Comparison of ENCODE assay signal across 17 cellular contexts in genomic region chr1:16205333-16205671, GRCh38. TPM values are rescaled to one million over a fixed set of nuclear protein-coding genes. Genes with fewer than 3 reads are reported as not detected.
DNase-seq lines count a peak whose midpoint lies in the region; TF ChIP-seq lines count a peak whose summit lies in the region.
"Had no signal": no experiment of that assay in that cellular context is flagged by ENCODE, and none has a peak within 500 bp of the region (broad histone marks: within the 10 kb centered on the region; RNA-seq: fewer than 3 reads in every experiment).

No MANE protein-coding gene starts in this region.

- no peaks in the 10 kb centered on the region for H3K9me2 ChIP-seq in Karpas-422 (replicated peaks; ENCODE audit: insufficient read depth, low read length)

- H3K9ac ChIP-seq in Karpas-422 (ENCODE audit: low read length) = no peak overlapping the region; the same call in 1 of the 2 replicates

- 96 to 100% methylated on average over 2 to 5 of the region's 11 CpGs for WGBS in esophagus squamous epithelium, 2 donors
- 96% methylated on average over 10 of the region's 11 CpGs for WGBS in suprapubic skin

- TF ChIP-seq EP300 in suprapubic skin (IDR thresholded peaks at IDR 0.05) = no peak

- H3K36me3 ChIP-seq in esophagus squamous epithelium = peaks cover 0 to 47% (median 8%) of the 10 kb centered on the region in 3 donors
- peaks cover 36% of the 10 kb centered on the region for H3K36me3 ChIP-seq in suprapubic skin
- H3K36me3 ChIP-seq in Karpas-422 (ENCODE audit: insufficient read depth, low read length) = no peaks in the 10 kb centered on the region
- H3K36me3 ChIP-seq: HAP-1, pancreas, sigmoid colon had no signal

- no peaks in the 10 kb centered on the region for H3K9me3 ChIP-seq in esophagus squamous epithelium
- H3K9me3 ChIP-seq in suprapubic skin = no peaks in the 10 kb centered on the region
- H3K9me3 ChIP-seq in Karpas-422 (ENCODE audit: low read length) = no peaks in the 10 kb centered on the region
- H3K9me3 ChIP-seq: HAP-1, pancreas, sigmoid colon had no signal

- TF ChIP-seq CTCF in RWPE1 (conservative IDR thresholded peaks at IDR 0.05; ENCODE audit: low read depth) (no peak), esophagus squamous epithelium (IDR thresholded peaks at IDR 0.05) (no peak), suprapubic skin (IDR thresholded peaks at IDR 0.05) (no peak)

- H3K27ac ChIP-seq in RWPE1 = peak overlapping the region; percentile 92
- peak overlapping the region; percentile 88 to 98 (median 92) for H3K27ac ChIP-seq in esophagus squamous epithelium
- peak overlapping the region; percentile 95 for H3K27ac ChIP-seq in suprapubic skin
- H3K27ac ChIP-seq in Karpas-422 (ENCODE audit: low read length) = no peak overlapping the region

- H3K4me1 Mint-ChIP-seq in activated naive CD4-positive, alpha-beta T cell treated with anti-CD3 and anti-CD28 coated beads for 36 hours (ENCODE audit: low read depth) = peaks cover 4% of the 10 kb centered on the region

- CTCF ChIA-PET in activated naive CD4-positive, alpha-beta T cell treated with anti-CD3 and anti-CD28 coated beads for 36 hours (lab: Charles Lee) = interaction anchor here (0.6 to 3.5 kb wide), 7 partner anchors 12 to 161 kb away, joined by 3 to 22 read pairs (median 6); partner anchors contain the start of gene CPLANE2
- CTCF ChIA-PET in RWPE1 (lab: Yijun Ruan, JAX) = interaction anchor here (1.3 kb wide), 1 partner anchor 15 kb away, joined by 4 read pairs; no protein-coding TSS in a partner anchor

- H3K27ac Mint-ChIP-seq in activated naive CD4-positive, alpha-beta T cell treated with anti-CD3 and anti-CD28 coated beads for 36 hours = no peak overlapping the region

- peak overlapping the region; percentile 14 for H3K4me3 Mint-ChIP-seq in activated naive CD4-positive, alpha-beta T cell treated with anti-CD3 and anti-CD28 coated beads for 36 hours

- H3K27me3 ChIP-seq in esophagus squamous epithelium (no peaks in the 10 kb centered on the region), suprapubic skin (no peaks in the 10 kb centered on the region), Karpas-422 (ENCODE audit: low read length) (no peaks in the 10 kb centered on the region)
- H3K27me3 ChIP-seq: pancreas, sigmoid colon had no signal

- H2AFZ ChIP-seq in Karpas-422 (ENCODE audit: low read length) = no peak overlapping the region

- DNase-seq in activated naive CD4-positive, alpha-beta T cell treated with anti-CD3 and anti-CD28 coated beads for 36 hours = no peak
- DNase-seq in activated naive CD4-positive, alpha-beta T cell (lab: John Stamatoyannopoulos, UW) = no peak
- DNase-seq in RWPE1 (ENCODE audit: low spot score) (no peak), esophagus squamous epithelium (lab: John Stamatoyannopoulos, UW) (no peak), suprapubic skin (ENCODE audit: low spot score in 2 of 2) (no peak), Karpas-422 (no peak), NCI-H2107 (lab: John Stamatoyannopoulos, UW) (no peak), NCI-H69 (lab: John Stamatoyannopoulos, UW) (no peak)
- DNase-seq: hippocampal formation, mammary epithelial cell, naive B cell, NCI-H2029, NCI-H510A had no signal

- H3K4me3 ChIP-seq in esophagus squamous epithelium (no peak overlapping the region), suprapubic skin (no peak overlapping the region), Karpas-422 (ENCODE audit: low read length) (no peak overlapping the region)

- H3K79me2 ChIP-seq in Karpas-422 (ENCODE audit: low read length) = no peaks in the 10 kb centered on the region

- no peaks in the 10 kb centered on the region for H3K27me3 Mint-ChIP-seq in activated naive CD4-positive, alpha-beta T cell treated with anti-CD3 and anti-CD28 coated beads for 36 hours (ENCODE audit: low read depth)
- H3K27me3 Mint-ChIP-seq: activated naive CD8-positive, alpha-beta T cell; naive B cell had no signal

- POLR2A ChIA-PET in RWPE1 (lab: Yijun Ruan, JAX; ENCODE audit: low non-redundant PET) = no interaction called here

- H4K20me1 ChIP-seq in Karpas-422 (ENCODE audit: insufficient read depth, low read depth, low read length) = no peaks in the 10 kb centered on the region

- intact Hi-C loops in activated naive CD4-positive, alpha-beta T cell treated with anti-CD3 and anti-CD28 coated beads for 36 hours (cut with micrococcal nuclease) = no loop called here
- intact Hi-C loops in esophagus squamous epithelium (cut with DNase I) = loop anchor here (5.0 kb wide), 1 partner anchor 37 kb away; no protein-coding TSS in a partner anchor

- TF ChIP-seq POLR2A in esophagus squamous epithelium (IDR thresholded peaks at IDR 0.05) (no peak), suprapubic skin (IDR thresholded peaks at IDR 0.05) (no peak)

- H3K36me3 Mint-ChIP-seq in activated naive CD4-positive, alpha-beta T cell treated with anti-CD3 and anti-CD28 coated beads for 36 hours (ENCODE audit: low read depth) = no peaks in the 10 kb centered on the region

- H3K9me3 Mint-ChIP-seq in activated naive CD4-positive, alpha-beta T cell treated with anti-CD3 and anti-CD28 coated beads for 36 hours = no peaks in the 10 kb centered on the region
- H3K9me3 Mint-ChIP-seq: naive B cell had no signal

- H3K4me2 ChIP-seq in Karpas-422 (ENCODE audit: low read depth, low read length, poor library complexity, severe bottlenecking) = no peak overlapping the region

- H3K4me1 ChIP-seq in esophagus squamous epithelium = peaks cover 23 to 51% (median 32%) of the 10 kb centered on the region in 3 donors
- peaks cover 40% of the 10 kb centered on the region for H3K4me1 ChIP-seq in suprapubic skin
- peaks cover 17% of the 10 kb centered on the region for H3K4me1 ChIP-seq in Karpas-422 (ENCODE audit: low read length)

RNA-seq across cellular contexts. Expression of gene ARHGEF19, which starts 7.2 kb away (rescaled TPM):
- 1 to 10 TPM; 5.3 to 5.9 TPM for total RNA-seq in activated naive CD4-positive, alpha-beta T cell treated with anti-CD3 and anti-CD28 coated beads for 36 hours
- 10 to 100 TPM; 15.8 to 27.1 (median 20.6) TPM for total RNA-seq in esophagus squamous epithelium
- 10 to 100 TPM; 33.0 to 83.8 (median 45.7) TPM for total RNA-seq in suprapubic skin
- 2.2 and 2.5 TPM in 2 replicates for total RNA-seq in Karpas-422 (2014; rRNA removed; shearing (Covaris generic); ENCODE audit: low replicate concordance)

RNA-seq across cellular contexts. Expression of gene CPLANE2, which starts 31.7 kb away (rescaled TPM):
- total RNA-seq in activated naive CD4-positive, alpha-beta T cell treated with anti-CD3 and anti-CD28 coated beads for 36 hours = 1 to 10 TPM; 2.7 to 4.0 TPM
- total RNA-seq in esophagus squamous epithelium (1 to 10 TPM; 3.6 to 5.6 (median 3.9) TPM), suprapubic skin (10 to 100 TPM in 2 of 4 donors, 1 to 10 TPM in 2; 5.2 to 20.4 (median 12.7) TPM)
- total RNA-seq in Karpas-422 (2014; rRNA removed; shearing (Covaris generic); ENCODE audit: low replicate concordance) = 2.6 and 9.6 TPM in 2 replicates

RNA-seq across cellular contexts. Expression of gene EPHA2, which starts 49.4 kb away (rescaled TPM):
- total RNA-seq in activated naive CD4-positive, alpha-beta T cell treated with anti-CD3 and anti-CD28 coated beads for 36 hours = under 1 TPM; 0.29 to 0.54 TPM
- total RNA-seq in esophagus squamous epithelium = 100 to 1,000 TPM in 3 of 4 donors, 10 to 100 TPM in 1; 87.5 to 225 (median 137) TPM
- 100 to 1,000 TPM in 3 of 4 donors, 10 to 100 TPM in 1; 59.0 to 145 (median 104) TPM for total RNA-seq in suprapubic skin
- not detected in 2 replicates for total RNA-seq in Karpas-422 (2014; rRNA removed; shearing (Covaris generic); ENCODE audit: low replicate concordance)

Comparison
In these comparisons a context has a peak if more than half of its experiments do, and no peak if none do; other contexts are left out.
1. RNA of gene EPHA2, which starts 49.4 kb away (total RNA-seq): 87.5 to 225 TPM in esophagus squamous epithelium and 59.0 to 145 TPM in suprapubic skin; 0.29 to 0.54 TPM in activated naive CD4-positive, alpha-beta T cell treated with anti-CD3 and anti-CD28 coated beads for 36 hours and not detected in Karpas-422; every median in the first group is over 10 times any median in the second.